36 cellular contexts compared by ENCODE assay signal in the genomic region with DNA sequence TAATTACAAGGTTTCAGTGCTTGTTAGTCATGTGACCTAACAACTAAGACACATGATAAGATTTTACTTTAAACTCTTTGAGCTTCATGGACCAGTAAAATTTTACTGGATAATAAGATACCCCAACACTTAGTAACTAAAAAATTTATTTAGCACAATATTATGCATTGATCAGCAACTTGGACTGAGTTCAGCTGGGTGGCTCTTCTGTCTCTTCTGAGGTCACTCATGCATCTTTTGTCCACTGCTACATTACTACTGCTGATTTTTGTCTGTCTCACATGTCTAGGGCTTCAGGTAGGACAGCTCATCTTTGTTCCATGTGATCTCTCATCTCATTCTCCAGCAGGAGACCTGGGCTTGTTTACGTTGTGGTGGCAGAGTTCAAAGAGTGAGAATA.
"Had no signal": no experiment of that assay in that cellular context is flagged by ENCODE, and none has a peak within 500 bp of the region (broad histone marks: within the 10 kb centered on the region; RNA-seq: fewer than 3 reads in every experiment).

No MANE protein-coding gene starts in this region.

- H3K36me3 Mint-ChIP-seq: activated CD4-positive, alpha-beta memory T cell treated with anti-CD3 and anti-CD28 coated beads for 36 hours; activated naive CD4-positive, alpha-beta T cell treated with anti-CD3 and anti-CD28 coated beads, Interleukin-2, amount 50 U/mL, for 72 hours; activated naive CD8-positive, alpha-beta T cell treated with anti-CD3 and anti-CD28 coated beads for 36 hours had no signal

- H3K4me3 ChIP-seq: adrenal gland, body of pancreas, breast epithelium had no signal

- H3K27me3 ChIP-seq: adrenal gland, body of pancreas, brain microvascular endothelial cell, breast epithelium had no signal

- H3K36me3 ChIP-seq: adrenal gland, brain microvascular endothelial cell, breast epithelium had no signal

- H3K9me3 Mint-ChIP-seq: activated CD4-positive, alpha-beta T cell treated with anti-CD3 and anti-CD28 coated beads, Interleukin-2, amount 10 ng/mL, durations not matched to agents 24 days and 14 days had no signal

- H3K4me1 ChIP-seq: adrenal gland, body of pancreas, breast epithelium had no signal

- DNase-seq: activated B cell treated with CpG ODN at 0.5 μM for 24 hours; activated CD4-positive, alpha-beta memory T cell treated with anti-CD3 and anti-CD28 coated beads for 36 hours; activated CD4-positive, alpha-beta T cell treated with anti-CD3 and anti-CD28 coated beads for 4 hours; activated CD4-positive, alpha-beta T cell treated with anti-CD3 and anti-CD28 coated beads, Interleukin-2, amount 10 ng/mL, durations not matched to agents 24 days and 14 days; activated CD4-positive, alpha-beta T cell treated with anti-CD3 and anti-CD28 coated beads, Interleukin-2, amount 50 U/mL, for 1 hour; activated CD4-positive, alpha-beta T cell treated with anti-CD3 and anti-CD28 coated beads, Interleukin-2, amount 50 U/mL, for 4 hours; activated CD4-positive, CD25-positive, alpha-beta regulatory T cell treated with anti-CD3 and anti-CD28 coated beads, Interleukin-2, amount 50 U/mL, for 72 hours; activated CD8-positive, alpha-beta memory T cell treated with anti-CD3 and anti-CD28 coated beads, Interleukin-2, amount 50 U/mL, for 4 hours; activated CD8-positive, alpha-beta T cell treated with anti-CD3 and anti-CD28 coated beads for 36 hours; activated effector memory CD4-positive, alpha-beta T cell treated with anti-CD3 and anti-CD28 coated beads, Interleukin-2, amount 50 U/mL, for 16 hours; activated gamma-delta T cell treated with Interleukin-2 at 50 U/mL for 16 hours; activated naive CD4-positive, alpha-beta T cell; activated naive CD4-positive, alpha-beta T cell treated with anti-CD3 and anti-CD28 coated beads for 36 hours; activated naive CD4-positive, alpha-beta T cell treated with anti-CD3 and anti-CD28 coated beads, Interleukin-2, amount 50 U/mL, for 16 hours; activated naive CD8-positive, alpha-beta T cell treated with anti-CD3 and anti-CD28 coated beads for 36 hours; activated T-cell treated with anti-CD3 and anti-CD28 coated beads for 4 hours; activated T-cell treated with anti-CD3 and anti-CD28 coated beads, Interleukin-2, amount 50 U/mL, for 1 hour; activated T-cell treated with anti-CD3 and anti-CD28 coated beads, Interleukin-2, amount 50 U/mL, for 4 hours; activated T-cell treated with anti-CD3 and anti-CD28 coated beads, Interleukin-2, amount 50 U/mL, for 72 hours; adrenal gland; amniotic stem cell; aorta; body of pancreas; brain microvascular endothelial cell; central memory CD4-positive, alpha-beta T cell; T-helper 2 cell; T-helper 9 cell had no signal

- H3K4me1 Mint-ChIP-seq: activated B cell treated with CpG ODN at 0.5 μM for 24 hours; activated CD4-positive, alpha-beta T cell treated with anti-CD3 and anti-CD28 coated beads, Interleukin-2, amount 10 ng/mL, durations not matched to agents 24 days and 14 days; activated naive CD8-positive, alpha-beta T cell treated with anti-CD3 and anti-CD28 coated beads for 36 hours; activated T-helper 17 cell treated with anti-CD3 and anti-CD28 coated beads, Interleukin-2, amount 50 U/mL, for 72 hours had no signal

- H3K9me3 ChIP-seq: adrenal gland, body of pancreas had no signal

- FAIRE-seq: astrocyte, colon, TTC549 had no signal

- H3K27ac Mint-ChIP-seq: activated B cell treated with CpG ODN at 0.5 μM for 24 hours; activated CD4-positive, alpha-beta memory T cell treated with anti-CD3 and anti-CD28 coated beads for 36 hours; activated CD4-positive, alpha-beta T cell treated with anti-CD3 and anti-CD28 coated beads, Interleukin-2, amount 10 ng/mL, durations not matched to agents 24 days and 14 days; activated CD8-positive, alpha-beta T cell treated with anti-CD3 and anti-CD28 coated beads for 36 hours; activated naive CD4-positive, alpha-beta T cell treated with anti-CD3 and anti-CD28 coated beads for 36 hours; activated naive CD4-positive, alpha-beta T cell treated with anti-CD3 and anti-CD28 coated beads, Interleukin-2, amount 50 U/mL, for 72 hours; activated naive CD8-positive, alpha-beta T cell treated with anti-CD3 and anti-CD28 coated beads for 36 hours; activated T-cell treated with anti-CD3 and anti-CD28 coated beads, Interleukin-2, amount 50 U/mL, for 72 hours; activated T-helper 1 cell treated with anti-CD3 and anti-CD28 coated beads, Interleukin-12 subunit alpha, Interleukin-12 subunit beta, Interleukin-2, Interleukin-4 antibody, amounts not matched to agents 30 ng/mL and 10 ng/mL and 1 ng/mL, durations not matched to agents 14 hours and 24 hours and 36 hours; activated T-helper 17 cell treated with anti-CD3 and anti-CD28 coated beads, Interleukin-2, amount 50 U/mL, for 72 hours; T-helper 2 cell treated with Interferon-gamma antibody and Interleukin-4, amounts not matched to agents 5 μg/mL and 100 μg/mL, for 36 hours had no signal

- H3K27ac ChIP-seq: adrenal gland, body of pancreas, brain microvascular endothelial cell, breast epithelium, VCaP had no signal

- H3K27me3 Mint-ChIP-seq: activated B cell treated with CpG ODN at 0.5 μM for 24 hours; activated CD4-positive, alpha-beta memory T cell treated with anti-CD3 and anti-CD28 coated beads for 36 hours; activated CD4-positive, alpha-beta T cell treated with anti-CD3 and anti-CD28 coated beads, Interleukin-2, amount 10 ng/mL, durations not matched to agents 24 days and 14 days; activated CD8-positive, alpha-beta T cell treated with anti-CD3 and anti-CD28 coated beads for 36 hours; activated naive CD8-positive, alpha-beta T cell treated with anti-CD3 and anti-CD28 coated beads for 36 hours had no signal

- H3K4me3 Mint-ChIP-seq: activated B cell treated with CpG ODN at 0.5 μM for 24 hours; activated CD4-positive, alpha-beta memory T cell treated with anti-CD3 and anti-CD28 coated beads for 36 hours; activated CD4-positive, alpha-beta T cell treated with anti-CD3 and anti-CD28 coated beads, Interleukin-2, amount 10 ng/mL, durations not matched to agents 24 days and 14 days; activated CD8-positive, alpha-beta T cell treated with anti-CD3 and anti-CD28 coated beads for 36 hours; activated naive CD4-positive, alpha-beta T cell treated with anti-CD3 and anti-CD28 coated beads for 36 hours; activated naive CD8-positive, alpha-beta T cell treated with anti-CD3 and anti-CD28 coated beads for 36 hours; activated T-cell treated with anti-CD3 and anti-CD28 coated beads, Interleukin-2, amount 50 U/mL, for 4 hours; activated T-cell treated with anti-CD3 and anti-CD28 coated beads, Interleukin-2, amount 50 U/mL, for 72 hours; activated T-helper 1 cell treated with anti-CD3 and anti-CD28 coated beads, Interleukin-12 subunit alpha, Interleukin-12 subunit beta, Interleukin-2, Interleukin-4 antibody, amounts not matched to agents 30 ng/mL and 10 ng/mL and 1 ng/mL, durations not matched to agents 14 hours and 24 hours and 36 hours; activated T-helper 17 cell treated with anti-CD3 and anti-CD28 coated beads, Interleukin-2, amount 50 U/mL, for 72 hours; T-helper 2 cell treated with Interferon-gamma antibody and Interleukin-4, amounts not matched to agents 5 μg/mL and 100 μg/mL, for 36 hours had no signal

- ATAC-seq: activated CD8-positive, alpha-beta T cell treated with anti-CD3 and anti-CD28 coated beads for 36 hours; activated naive CD4-positive, alpha-beta T cell treated with anti-CD3 and anti-CD28 coated beads, Interleukin-2, amount 50 U/mL, for 72 hours; activated T-cell treated with anti-CD3 and anti-CD28 coated beads, Interleukin-2, amount 50 U/mL, for 4 hours; activated T-cell treated with anti-CD3 and anti-CD28 coated beads, Interleukin-2, amount 50 U/mL, for 72 hours; activated T-helper 17 cell treated with anti-CD3 and anti-CD28 coated beads, Interleukin-2, amount 50 U/mL, for 72 hours; body of pancreas had no signal
